23 cellular contexts compared by ENCODE assay signal in genomic region chr4:29711226-29711625, GRCh38.
"Had no signal": no experiment of that assay in that cellular context is flagged by ENCODE, and none has a peak within 500 bp of the region (broad histone marks: within the 10 kb centered on the region; RNA-seq: fewer than 3 reads in every experiment).

No MANE protein-coding gene starts in this region.

- H3K9me3 ChIP-seq: gastrocnemius medialis, testis had no signal

- ATAC-seq: gastrocnemius medialis; heart left ventricle; left ventricle myocardium superior; sciatic nerve; stimulated activated memory B cell treated with anti-CD40 and anti-IgM and Interleukin-4, amounts not matched to agents 10 μg/mL and 1 μg/mL and 100 μg/mL, for 72 hours had no signal

- H3K4me1 ChIP-seq: breast epithelium, gastrocnemius medialis, heart left ventricle, spleen, testis, upper lobe of left lung had no signal

- H3K27me3 ChIP-seq: breast epithelium, gastrocnemius medialis, heart left ventricle, spleen, testis, upper lobe of left lung had no signal

- DNase-seq: activated CD4-positive, alpha-beta T cell treated with anti-CD3 and anti-CD28 coated beads for 1 hour; activated CD8-positive, alpha-beta memory T cell treated with anti-CD3 and anti-CD28 coated beads for 24 hours; activated CD8-positive, alpha-beta memory T cell treated with anti-CD3 and anti-CD28 coated beads, Interleukin-2, amount 50 U/mL, for 48 hours; activated effector memory CD4-positive, alpha-beta T cell treated with Interleukin-2 at 50 U/mL for 16 hours; activated naive CD4-positive, alpha-beta T cell treated with anti-CD3 and anti-CD28 coated beads, Interleukin-2, amount 50 U/mL, for 16 hours; activated T-cell treated with anti-CD3 and anti-CD28 coated beads, Interleukin-2, amount 50 U/mL, for 48 hours; cerebellar nuclear complex; effector CD8-positive, alpha-beta T cell; gastrocnemius medialis; heart left ventricle; kidney glomerular epithelial cell; left ventricle myocardium superior; nephron progenitor cell; nucleus accumbens; spleen; stimulated activated CD4-positive, alpha-beta T cell treated with anti-CD3 and anti-CD28 coated beads, Interleukin-4, amount 100 ng/mL, for 4 hours; T-helper 2 cell; testis; upper lobe of left lung; WERI-Rb-1 had no signal

- H3K36me3 ChIP-seq: breast epithelium, gastrocnemius medialis, heart left ventricle, spleen, upper lobe of left lung, WERI-Rb-1 had no signal

- H3K4me3 ChIP-seq: breast epithelium, gastrocnemius medialis, heart left ventricle, spleen, testis, upper lobe of left lung had no signal
